8 cellular contexts compared by ENCODE assay signal in genomic region chr5:109409844-109410388, GRCh38. TPM values are rescaled to one million over a fixed set of nuclear protein-coding genes. Genes with fewer than 3 reads are reported as not detected.
DNase-seq lines count a peak whose midpoint lies in the region; ATAC-seq lines count a peak whose summit lies in the region.

TSS of gene PJA2 (minus strand) at chr5:109409974. CDS start at chr5:109383433, 26,541 bp downstream.

- H3K4me1 Mint-ChIP-seq in IgD-negative memory B cell: peaks cover 14 to 36% (median 21%) of the 10 kb centered on the region in 3 donors

- peak; percentile 100 for DNase-seq in DMS 273 (lab: John Stamatoyannopoulos, UW; ENCODE audit: unreplicated experiment)
- DNase-seq in OCI-M2 (lab: John Stamatoyannopoulos, UW; ENCODE audit: unreplicated experiment): peak; percentile 94
- peak; percentile 91 for DNase-seq in activated T-cell treated with anti-CD3 and anti-CD28 coated beads for 4 hours
- peak; percentile 89 for DNase-seq in epidermal melanocyte (ENCODE audit: insufficient read length, low spot score)
- peak; percentile 99 for DNase-seq in middle frontal gyrus (ENCODE audit: extremely low spot score, low spot score)
- DNase-seq in stimulated activated CD8-positive, alpha-beta memory T cell treated with anti-CD3 and anti-CD28 coated beads, Interleukin-2, amount 100 ng/mL, for 48 hours (ENCODE audit: low read depth in 2 of 2): peak; percentile 92 to 93

- H3K36me3 Mint-ChIP-seq in IgD-negative memory B cell: peaks cover 4% of the 10 kb centered on the region

- peak within 1 kb of the TSS; percentile 95 to 100 (median 98) for H3K4me3 Mint-ChIP-seq in IgD-negative memory B cell

- H3K9me3 Mint-ChIP-seq in IgD-negative memory B cell: peaks cover 0 to 2% (median 0%) of the 10 kb centered on the region in 3 donors

- H3K27ac Mint-ChIP-seq in IgD-negative memory B cell: peak within 1 kb of the TSS; percentile 97 to 99 (median 98)

- peak; percentile 81 for ATAC-seq in GM21529 (IDR thresholded peaks at IDR 0.05; ENCODE audit: unreplicated experiment)

- H3K27me3 Mint-ChIP-seq in IgD-negative memory B cell: no peaks in the 10 kb centered on the region

RNA-seq across cellular contexts. Expression of gene PJA2, which starts in this region (rescaled TPM):
- 45.6 TPM for polyA plus RNA-seq in IgD-negative memory B cell

Comparison
In these comparisons a context has a peak if more than half of its experiments do, and no peak if none do; other contexts are left out.
1. Peak in every context shown above with its lines: DNase-seq and ATAC-seq.